ENCODE assay signal across 12 cellular contexts in the genomic region with DNA sequence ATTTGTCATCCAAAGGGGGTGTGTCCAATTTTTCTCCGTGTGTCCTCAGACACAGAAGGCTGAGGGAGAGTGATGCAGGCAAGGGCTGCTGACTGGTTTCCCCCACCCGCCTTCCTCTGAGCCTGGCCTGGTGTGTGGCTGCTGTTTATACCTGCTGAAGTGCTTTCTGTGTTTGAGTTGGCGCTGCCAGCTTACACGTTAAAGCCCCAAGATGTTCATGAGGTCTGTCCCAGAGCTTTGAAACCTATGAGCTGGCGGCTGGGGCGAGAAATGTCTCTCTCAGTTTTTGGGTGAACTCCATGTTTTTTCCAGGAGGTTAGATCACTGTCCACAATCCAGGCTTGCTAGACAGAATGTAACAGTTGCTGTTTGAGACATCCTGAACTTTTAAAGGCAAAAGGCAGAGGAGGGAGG.
DNase-seq lines count a peak whose midpoint lies in the region; ATAC-seq and TF ChIP-seq lines count a peak whose summit lies in the region.
"Had no signal": no experiment of that assay in that cellular context is flagged by ENCODE, and none has a peak within 500 bp of the region (broad histone marks: within the 10 kb centered on the region; RNA-seq: fewer than 3 reads in every experiment).

No MANE protein-coding gene starts in this region.

- CTCF ChIA-PET in HEK293 (lab: Yijun Ruan, JAX): no interaction called here

- no peak overlapping the region for H3K4me3 Mint-ChIP-seq in chondrocyte (ENCODE audit: unreplicated experiment)
- H3K4me3 Mint-ChIP-seq: activated T-cell treated with anti-CD3 and anti-CD28 coated beads, Interleukin-2, amount 50 U/mL, for 24 hours had no signal

- no peak for ATAC-seq in HG02870 (IDR thresholded peaks at IDR 0.05; ENCODE audit: unreplicated experiment)
- ATAC-seq in GM18517 (IDR thresholded peaks at IDR 0.05; ENCODE audit: unreplicated experiment): no peak

- no peak for TF ChIP-seq POLR2A in lower leg skin (IDR thresholded peaks at IDR 0.05)

- H3K4me1 Mint-ChIP-seq in chondrocyte (ENCODE audit: low read depth): peaks cover 31% of the 10 kb centered on the region

- H4K20me1 ChIP-seq in smooth muscle cell (ENCODE audit: low read depth): no peaks in the 10 kb centered on the region

- H3K4me1 ChIP-seq in HEK293 (ENCODE audit: control insufficient read depth, insufficient read depth, low read length) (no peaks in the 10 kb centered on the region), smooth muscle cell (ENCODE audit: low read depth) (no peaks in the 10 kb centered on the region)

- no peaks in the 10 kb centered on the region for H3K27me3 ChIP-seq in smooth muscle cell (ENCODE audit: low read depth)

- H3K79me2 ChIP-seq in smooth muscle cell (ENCODE audit: low read depth): no peaks in the 10 kb centered on the region

- no peaks in the 10 kb centered on the region for H3K36me3 Mint-ChIP-seq in chondrocyte (ENCODE audit: low read depth)

- WGBS in lower leg skin, 2 donors: 65 to 70% methylated on average over 6 of the region's 6 CpGs
- WGBS in smooth muscle cell (ENCODE audit: low lambda C conversion rate): 81% methylated on average over 6 of the region's 6 CpGs

- no peak overlapping the region for H3K9ac ChIP-seq in smooth muscle cell (ENCODE audit: low read depth)
- H3K9ac ChIP-seq: KMS-11 had no signal

- DNase-seq in chondrocyte (ENCODE audit: low spot score) (no peak), lower leg skin (ENCODE audit: low spot score in 2 of 2) (peak; percentile 40 to 87), smooth muscle cell (lab: John Stamatoyannopoulos, UW; ENCODE audit: unreplicated experiment) (no peak), HUDEP-2 (lab: John Stamatoyannopoulos, UW; ENCODE audit: unreplicated experiment in 76 of 76) (no peak), OCI-M1 (lab: John Stamatoyannopoulos, UW) (no peak)
- DNase-seq: activated T-cell treated with anti-CD3 and anti-CD28 coated beads, Interleukin-2, amount 50 U/mL, for 24 hours; NCI-H69; T-helper 9 cell had no signal

- peak overlapping the region; percentile 20 for H2AFZ ChIP-seq in smooth muscle cell (ENCODE audit: low read depth)

- H3K9me3 Mint-ChIP-seq in chondrocyte (ENCODE audit: low read depth): no peaks in the 10 kb centered on the region
- H3K9me3 Mint-ChIP-seq: activated T-cell treated with anti-CD3 and anti-CD28 coated beads, Interleukin-2, amount 50 U/mL, for 24 hours had no signal

- H3K27ac ChIP-seq in HEK293 (ENCODE audit: extremely low read depth, low read depth, low read length) (no peak overlapping the region), smooth muscle cell (ENCODE audit: low read depth) (no peak overlapping the region)
- H3K27ac ChIP-seq: KMS-11 had no signal

- intact Hi-C loops in lower leg skin (cut with DNase I; ENCODE audit: low total_unique reads): no loop called here

- H3K27ac Mint-ChIP-seq in chondrocyte (ENCODE audit: unreplicated experiment): peak overlapping the region; percentile 46
- H3K27ac Mint-ChIP-seq: activated T-cell treated with anti-CD3 and anti-CD28 coated beads, Interleukin-2, amount 50 U/mL, for 24 hours had no signal

- H3K4me3 ChIP-seq in HEK293 (ENCODE audit: low read depth, low read length) (no peak overlapping the region), lower leg skin (ENCODE audit: low read depth, poor library complexity, severe bottlenecking) (no peak overlapping the region), smooth muscle cell (no peak overlapping the region)

- no peaks in the 10 kb centered on the region for H3K27me3 Mint-ChIP-seq in chondrocyte (ENCODE audit: low read depth)

- no peaks in the 10 kb centered on the region for H3K36me3 ChIP-seq in HEK293 (ENCODE audit: control insufficient read depth in 2 of 2, insufficient read depth in 1 of 2, low read length in 2 of 2)
- no peaks in the 10 kb centered on the region for H3K36me3 ChIP-seq in smooth muscle cell (ENCODE audit: low read depth)

- no peak overlapping the region for H3K4me2 ChIP-seq in smooth muscle cell
- H3K4me2 ChIP-seq: KMS-11 had no signal

- TF ChIP-seq CTCF in HEK293 (tag by site-specific recombination; IDR thresholded peaks at IDR 0.05) (no peak), chondrocyte (IDR thresholded peaks at IDR 0.05) (no peak), lower leg skin (IDR thresholded peaks at IDR 0.05) (no peak), smooth muscle cell (IDR thresholded peaks at IDR 0.05; ENCODE audit: borderline replicate concordance, insufficient read depth, poor library complexity, severe bottlenecking) (no peak)

- H3F3A ChIP-seq in smooth muscle cell (ENCODE audit: low read depth): no peaks in the 10 kb centered on the region

- no peaks in the 10 kb centered on the region for H3K9me3 ChIP-seq in HEK293 (ENCODE audit: control insufficient read depth, insufficient read depth, low read depth, low read length)
- H3K9me3 ChIP-seq in smooth muscle cell (replicated peaks; ENCODE audit: low read depth): no peaks in the 10 kb centered on the region

- POLR2A ChIA-PET in HEK293 (lab: Yijun Ruan, JAX): no interaction called here

TF ChIP-seq in HEK293, 187 proteins besides CTCF, POLR2A, EP300 and RAD21:
- TF ChIP-seq ZNF16 (tag by site-specific recombination; IDR thresholded peaks at IDR 0.05; ENCODE audit: low read depth) (no peak), KLF9 (tag by site-specific recombination; IDR thresholded peaks at IDR 0.05; ENCODE audit: low read depth) (0 out of 2 replicates have a peak, but pooled peaks have one; percentile 16)

Comparison
In these comparisons a context has a peak if more than half of its experiments do, and no peak if none do; other contexts are left out.
1. DNase-seq: peak in lower leg skin (2 of 2); none in chondrocyte (single experiment), smooth muscle cell (single experiment), HUDEP-2 (0 of 76) and OCI-M1 (single experiment).